In the genomic region with DNA sequence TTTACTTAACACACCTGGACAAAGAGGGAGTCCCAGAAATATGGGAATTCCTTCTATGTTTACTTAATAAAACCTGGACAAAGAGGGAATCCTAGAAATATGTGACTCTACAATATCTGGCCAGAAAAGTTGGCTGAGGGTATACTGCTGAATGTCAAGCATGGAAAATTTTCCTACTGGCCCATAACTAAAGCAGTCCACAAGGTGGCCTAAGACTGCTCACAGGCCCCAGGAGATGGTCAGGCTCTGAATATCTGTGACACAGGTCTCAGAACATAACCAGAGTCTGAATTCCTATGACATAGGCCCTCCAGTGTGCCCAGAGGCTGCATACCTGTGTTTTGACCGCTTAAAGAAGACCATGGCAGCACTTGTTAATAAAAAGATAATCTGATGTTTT, we compare ENCODE assay signal across 15 cellular contexts.
DNase-seq lines count a peak whose midpoint lies in the region; ATAC-seq, FAIRE-seq and TF ChIP-seq lines count a peak whose summit lies in the region.
"Had no signal": no experiment of that assay in that cellular context is flagged by ENCODE, and none has a peak within 500 bp of the region (broad histone marks: within the 10 kb centered on the region; RNA-seq: fewer than 3 reads in every experiment).

No MANE protein-coding gene starts in this region.

- 1 to 71% methylated on average over 1 of the region's 1 CpG for WGBS in heart right ventricle, 2 donors
- 22 to 79% methylated on average over 1 of the region's 1 CpG for WGBS in transverse colon (ENCODE audit: low coverage in 1 of 2), 2 donors

- peaks cover 3% of the 10 kb centered on the region for H3K4me1 ChIP-seq in cardiac muscle cell (ENCODE audit: low read depth)
- H3K4me1 ChIP-seq in heart right ventricle, result no peaks in the 10 kb centered on the region
- H3K4me1 ChIP-seq in kidney (ENCODE audit: control insufficient read depth in 1 of 2, insufficient read depth in 1 of 2, low read depth in 1 of 2, low read length in 2 of 2), result peaks cover 0 to 9% of the 10 kb centered on the region in 2 donors
- no peaks in the 10 kb centered on the region for H3K4me1 ChIP-seq in transverse colon
- H3K4me1 ChIP-seq: vagina had no signal

- H3K4me3 ChIP-seq in cardiac muscle cell, result no peak overlapping the region
- H3K4me3 ChIP-seq in heart right ventricle, result no peak overlapping the region
- H3K4me3 ChIP-seq in kidney (ENCODE audit: low read length in 2 of 2), result no peak overlapping the region
- H3K4me3 ChIP-seq in transverse colon, result no peak overlapping the region
- H3K4me3 ChIP-seq: vagina had no signal

- H3K9me3 ChIP-seq in cardiac muscle cell (ENCODE audit: low read depth) (no peaks in the 10 kb centered on the region), heart right ventricle (no peaks in the 10 kb centered on the region), kidney (ENCODE audit: control insufficient read depth in 1 of 2, low read length in 2 of 2) (no peaks in the 10 kb centered on the region), transverse colon (no peaks in the 10 kb centered on the region)
- H3K9me3 ChIP-seq: vagina had no signal

- peak overlapping the region; percentile 39 for H3K27ac ChIP-seq in cardiac muscle cell
- no peak overlapping the region for H3K27ac ChIP-seq in heart right ventricle
- no peak overlapping the region for H3K27ac ChIP-seq in kidney (ENCODE audit: low read depth in 2 of 2, low read length in 2 of 2)
- no peak overlapping the region for H3K27ac ChIP-seq in transverse colon
- H3K27ac ChIP-seq: epithelial cell of prostate, vagina had no signal

- H3K36me3 ChIP-seq in cardiac muscle cell, result no peaks in the 10 kb centered on the region
- H3K36me3 ChIP-seq in heart right ventricle, result no peaks in the 10 kb centered on the region
- H3K36me3 ChIP-seq in kidney (ENCODE audit: control insufficient read depth in 1 of 2, insufficient read depth in 2 of 2, low read length in 2 of 2), result no peaks in the 10 kb centered on the region
- H3K36me3 ChIP-seq in transverse colon, result no peaks in the 10 kb centered on the region
- H3K36me3 ChIP-seq: vagina had no signal

- intact Hi-C loops in heart right ventricle (cut with DNase I), result no loop called here
- intact Hi-C loops in kidney (cut with DNase I), result no loop called here
- intact Hi-C loops in transverse colon (cut with DNase I; ENCODE audit: low total_unique reads), result no loop called here

- DNase-seq in cardiac muscle cell (ENCODE audit: low read depth in 1 of 2, low spot score in 1 of 2), result peak in 1 of 2 donors; percentile 61
- no peak for DNase-seq in heart right ventricle
- peak; percentile 30 for DNase-seq in SK-N-DZ (ENCODE audit: low spot score)
- no peak for DNase-seq in kidney
- no peak for DNase-seq in transverse colon
- DNase-seq in foreskin melanocyte, result no peak
- DNase-seq in cortex of kidney (lab: John Stamatoyannopoulos, UW), result no peak
- DNase-seq in NCI-H2171 treated with DMSO at 0.1 percent for 48 hours (lab: John Stamatoyannopoulos, UW), result no peak
- DNase-seq: activated CD4-positive, alpha-beta T cell treated with anti-CD3 and anti-CD28 coated beads, Interleukin-2, amount 10 ng/mL, durations not matched to agents 24 days and 14 days; NCI-H2107; stimulated activated CD4-positive, alpha-beta T cell treated with anti-CD3 and anti-CD28 coated beads, Interleukin-15, amount 100 ng/mL, for 24 hours had no signal

- H3K27me3 ChIP-seq in cardiac muscle cell, result no peaks in the 10 kb centered on the region
- no peaks in the 10 kb centered on the region for H3K27me3 ChIP-seq in heart right ventricle
- no peaks in the 10 kb centered on the region for H3K27me3 ChIP-seq in transverse colon
- H3K27me3 ChIP-seq: vagina had no signal

- FAIRE-seq in kidney (lab: Jason Lieb, UNC), result no peak
- FAIRE-seq: G401.6, HTR-8/SVneo had no signal

- no peak for ATAC-seq in heart right ventricle

- no peak for TF ChIP-seq POLR2A in transverse colon (IDR thresholded peaks at IDR 0.05)

- TF ChIP-seq CTCF in cardiac muscle cell (IDR thresholded peaks at IDR 0.05; ENCODE audit: low read depth, low read length) (no peak), heart right ventricle (IDR thresholded peaks at IDR 0.05) (peak in 2 of 9 donors; percentile 17 to 18), kidney (IDR thresholded peaks at IDR 0.05; ENCODE audit: borderline replicate concordance, extremely low read depth, insufficient read depth) (peak; percentile 33), transverse colon (IDR thresholded peaks at IDR 0.05) (peak in 4 of 5 experiments; percentile 26 to 36 (median 34))

- H3K9ac ChIP-seq in kidney (ENCODE audit: low read length in 2 of 2), result no peak overlapping the region

- in situ Hi-C loops in transverse colon (cut with MboI; ENCODE audit: low pct_ligation_motif_present in 1 of 4, low pct_unique_long_range_greater_than_20kb in 1 of 4, low sequenced_read_pairs in 3 of 4), result no loop called here

- TF ChIP-seq EP300 in transverse colon (IDR thresholded peaks at IDR 0.05; ENCODE audit: low read depth), result no peak
